27 cellular contexts compared by ENCODE assay signal in the genomic region with DNA sequence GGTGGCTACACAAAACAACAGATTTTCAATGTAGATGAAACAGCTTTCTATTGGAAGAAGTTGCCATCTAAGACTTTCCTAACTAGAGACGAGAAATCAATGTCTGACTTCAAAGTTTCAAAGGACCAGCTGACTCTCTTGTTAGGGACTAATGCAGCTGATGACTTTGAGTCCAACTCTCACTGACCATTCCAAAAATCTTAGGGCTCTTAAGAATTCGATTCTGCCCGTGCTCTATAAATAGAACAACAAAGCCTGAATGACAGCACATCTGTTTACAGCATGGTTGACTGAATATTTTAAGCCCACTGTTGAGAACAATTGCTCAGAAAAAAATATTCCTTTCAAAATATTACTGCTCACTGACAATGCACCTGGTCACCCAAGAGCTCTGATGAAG.
"Had no signal": no experiment of that assay in that cellular context is flagged by ENCODE, and none has a peak within 500 bp of the region (broad histone marks: within the 10 kb centered on the region; RNA-seq: fewer than 3 reads in every experiment).

No MANE protein-coding gene starts in this region.

- H3K4me3 ChIP-seq: stomach, suprapubic skin, testis, thoracic aorta, thyroid gland, tibial artery, tibial nerve, upper lobe of left lung, upper lobe of right lung, uterus, vagina had no signal

- H3K4me1 ChIP-seq: stomach, suprapubic skin, testis, thyroid gland, tibial artery, tibial nerve, upper lobe of right lung, uterus, vagina had no signal

- H3K36me3 ChIP-seq: stomach, suprapubic skin, thoracic aorta, thyroid gland, tibial artery, tibial nerve, upper lobe of left lung, upper lobe of right lung, uterus, vagina had no signal

- H3K27ac ChIP-seq: stomach, suprapubic skin, testis, thoracic aorta, thyroid gland, tibial artery, tibial nerve, upper lobe of left lung, upper lobe of right lung, uterus, vagina had no signal

- DNase-seq: stimulated activated CD4-positive, alpha-beta T cell treated with anti-CD3 and anti-CD28 coated beads, Interleukin-2, amount 100 ng/mL, for 48 hours; stimulated activated CD4-positive, alpha-beta T cell treated with anti-CD3 and anti-CD28 coated beads, Interleukin-4, amount 100 ng/mL, for 1 hour; stimulated activated CD4-positive, alpha-beta T cell treated with anti-CD3 and anti-CD28 coated beads, Interleukin-4, amount 100 ng/mL, for 24 hours; stimulated activated CD4-positive, alpha-beta T cell treated with anti-CD3 and anti-CD28 coated beads, Interleukin-4, amount 100 ng/mL, for 4 hours; stimulated activated CD8-positive, alpha-beta memory T cell treated with anti-CD3 and anti-CD28 coated beads, Interleukin-4, amount 100 ng/mL, for 48 hours; stimulated activated naive B cell treated with anti-CD40 and anti-IgM and Interleukin-4, amounts not matched to agents 10 μg/mL and 1 μg/mL and 100 μg/mL, for 72 hours; stimulated activated naive CD4-positive, alpha-beta T cell; stimulated activated naive CD4-positive, alpha-beta T cell treated with Interleukin-2 at 50 U/mL for 16 hours; stimulated activated naive CD8-positive, alpha-beta T cell treated with anti-CD3 and anti-CD28 coated beads, Interleukin-15, amount 100 ng/mL, for 72 hours; stimulated activated naive CD8-positive, alpha-beta T cell treated with anti-CD3 and anti-CD28 coated beads, Interleukin-15, Interleukin-2, amounts not matched to agents 100 U/mL and 50 U/mL, for 24 hours; stomach; substantia nigra; testis; thyroid gland; tibial artery; trophoblast cell; upper lobe of left lung; upper lobe of right lung; uterus had no signal

- H3K9me3 Mint-ChIP-seq: stimulated activated naive CD8-positive, alpha-beta T cell treated with anti-CD3 and anti-CD28 coated beads, Interleukin-15, Interleukin-2, amounts not matched to agents 100 ng/mL and 50 ng/mL, for 24 hours had no signal

- H3K36me3 Mint-ChIP-seq: stimulated activated effector memory CD8-positive, alpha-beta T cell treated with anti-CD3 and anti-CD28 coated beads, Interleukin-12 subunit alpha, Interleukin-12 subunit beta, amount 100 ng/mL, for 72 hours; stimulated activated memory B cell treated with anti-CD40 and anti-IgM and Interleukin-4, amounts not matched to agents 10 μg/mL and 1 μg/mL and 100 μg/mL, for 72 hours; stimulated activated naive B cell treated with anti-CD40 and anti-IgM and Interleukin-4, amounts not matched to agents 10 μg/mL and 1 μg/mL and 100 μg/mL, for 72 hours had no signal

- H3K4me3 Mint-ChIP-seq: stimulated activated effector memory CD8-positive, alpha-beta T cell treated with anti-CD3 and anti-CD28 coated beads, Interleukin-12 subunit alpha, Interleukin-12 subunit beta, amount 100 ng/mL, for 72 hours; stimulated activated memory B cell treated with anti-CD40 and anti-IgM and Interleukin-4, amounts not matched to agents 10 μg/mL and 1 μg/mL and 100 μg/mL, for 72 hours; stimulated activated naive B cell treated with anti-CD40 and anti-IgM and Interleukin-4, amounts not matched to agents 10 μg/mL and 1 μg/mL and 100 μg/mL, for 72 hours; stimulated activated naive CD8-positive, alpha-beta T cell treated with anti-CD3 and anti-CD28 coated beads, Interleukin-15, amount 100 ng/mL, for 72 hours; stimulated activated naive CD8-positive, alpha-beta T cell treated with anti-CD3 and anti-CD28 coated beads, Interleukin-15, Interleukin-2, amounts not matched to agents 100 ng/mL and 50 ng/mL, for 24 hours; type B pancreatic cell had no signal

- H3K9me3 ChIP-seq: suprapubic skin, testis, thoracic aorta, thyroid gland, tibial artery, upper lobe of left lung, upper lobe of right lung, uterus, vagina had no signal

- H3K4me1 Mint-ChIP-seq: stimulated activated effector memory CD8-positive, alpha-beta T cell treated with anti-CD3 and anti-CD28 coated beads, Interleukin-12 subunit alpha, Interleukin-12 subunit beta, amount 100 ng/mL, for 72 hours; stimulated activated memory B cell treated with anti-CD40 and anti-IgM and Interleukin-4, amounts not matched to agents 10 μg/mL and 1 μg/mL and 100 μg/mL, for 72 hours; stimulated activated naive B cell treated with anti-CD40 and anti-IgM and Interleukin-4, amounts not matched to agents 10 μg/mL and 1 μg/mL and 100 μg/mL, for 72 hours; stimulated activated naive CD8-positive, alpha-beta T cell treated with anti-CD3 and anti-CD28 coated beads, Interleukin-15, amount 100 ng/mL, for 72 hours had no signal

- H3K27me3 ChIP-seq: stomach, suprapubic skin, testis, thyroid gland, tibial artery, tibial nerve, upper lobe of left lung, upper lobe of right lung, uterus, vagina had no signal

- ATAC-seq: stimulated activated effector memory CD8-positive, alpha-beta T cell treated with anti-CD3 and anti-CD28 coated beads, Interleukin-12 subunit alpha, Interleukin-12 subunit beta, amount 100 ng/mL, for 72 hours; stimulated activated memory B cell treated with anti-CD40 and anti-IgM and Interleukin-4, amounts not matched to agents 10 μg/mL and 1 μg/mL and 100 μg/mL, for 72 hours; stimulated activated naive B cell treated with anti-CD40 and anti-IgM and Interleukin-4, amounts not matched to agents 10 μg/mL and 1 μg/mL and 100 μg/mL, for 72 hours; stimulated activated naive CD8-positive, alpha-beta T cell treated with anti-CD3 and anti-CD28 coated beads, Interleukin-15, amount 100 ng/mL, for 72 hours; stimulated activated naive CD8-positive, alpha-beta T cell treated with anti-CD3 and anti-CD28 coated beads, Interleukin-15, Interleukin-2, amounts not matched to agents 100 U/mL and 50 U/mL, for 24 hours; upper lobe of right lung had no signal

- H3K27ac Mint-ChIP-seq: stimulated activated effector memory CD8-positive, alpha-beta T cell treated with anti-CD3 and anti-CD28 coated beads, Interleukin-12 subunit alpha, Interleukin-12 subunit beta, amount 100 ng/mL, for 72 hours; stimulated activated memory B cell treated with anti-CD40 and anti-IgM and Interleukin-4, amounts not matched to agents 10 μg/mL and 1 μg/mL and 100 μg/mL, for 72 hours; stimulated activated naive B cell treated with anti-CD40 and anti-IgM and Interleukin-4, amounts not matched to agents 10 μg/mL and 1 μg/mL and 100 μg/mL, for 72 hours; stimulated activated naive CD8-positive, alpha-beta T cell treated with anti-CD3 and anti-CD28 coated beads, Interleukin-15, amount 100 ng/mL, for 72 hours; stimulated activated naive CD8-positive, alpha-beta T cell treated with anti-CD3 and anti-CD28 coated beads, Interleukin-15, Interleukin-2, amounts not matched to agents 100 ng/mL and 50 ng/mL, for 24 hours; type B pancreatic cell had no signal
